Comparison of ENCODE assay signal across 9 cellular contexts in the genomic region with DNA sequence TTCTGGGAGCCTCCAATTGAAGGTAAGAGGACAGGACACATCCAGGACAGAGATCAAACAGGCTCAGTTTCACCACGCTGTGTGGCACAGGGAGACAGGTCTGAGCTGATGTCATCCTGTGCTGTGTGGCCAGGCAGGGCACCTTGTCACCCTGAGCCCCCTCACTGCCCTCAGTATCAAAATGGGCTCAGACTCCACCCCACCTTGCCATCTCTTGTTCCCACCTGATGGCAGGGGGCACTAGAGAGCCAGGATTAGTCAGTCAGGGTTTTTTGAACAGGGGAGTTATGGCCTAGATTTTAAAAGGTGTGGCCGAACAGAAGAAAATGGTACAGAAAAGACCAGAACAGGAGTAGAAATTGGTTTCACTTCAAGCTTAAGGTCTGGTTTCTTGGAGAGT. TPM values are rescaled to one million over a fixed set of nuclear protein-coding genes. Genes with fewer than 3 reads are reported as not detected.
DNase-seq lines count a peak whose midpoint lies in the region; ATAC-seq and TF ChIP-seq lines count a peak whose summit lies in the region.
"Had no signal": no experiment of that assay in that cellular context is flagged by ENCODE, and none has a peak within 500 bp of the region (broad histone marks: within the 10 kb centered on the region; RNA-seq: fewer than 3 reads in every experiment).

No MANE protein-coding gene starts in this region.

- no peak for TF ChIP-seq POLR2A in HCT116 (IDR thresholded peaks at IDR 0.05; ENCODE audit: borderline replicate concordance, extremely low read depth, insufficient read depth, insufficient read length)
- TF ChIP-seq POLR2A in gastrocnemius medialis (IDR thresholded peaks at IDR 0.05): no peak

- H3K9ac ChIP-seq in HCT116 (ENCODE audit: low read length): 0 out of 2 replicates have a peak overlapping the region, but pooled peaks have one; percentile 17

- H3K9me3 ChIP-seq in CD8-positive, alpha-beta memory T cell (ENCODE audit: low read length): no peaks in the 10 kb centered on the region
- H3K9me3 ChIP-seq in HCT116 (ENCODE audit: control insufficient read depth in 1 of 2, insufficient read depth in 1 of 2, low read depth in 1 of 2, low read length in 2 of 2) (no peaks in the 10 kb centered on the region), T-helper 17 cell (ENCODE audit: control insufficient read depth, low read length, poor library complexity, severe bottlenecking) (no peaks in the 10 kb centered on the region), gastrocnemius medialis (no peaks in the 10 kb centered on the region)

- peak overlapping the region in 3 of 8 donors; percentile 13 to 70 (median 24) for H3K27ac Mint-ChIP-seq in CD8-positive, alpha-beta memory T cell
- peak overlapping the region; percentile 59 for H3K27ac Mint-ChIP-seq in T-helper 17 cell

- RAD21 ChIA-PET in HCT116 (lab: Charles Lee; ENCODE audit: low non-redundant PET in 1 of 2, low total read pairs in 2 of 2, uncharacterized antibody in 2 of 2, unreplicated experiment in 2 of 2): no interaction called here

- no peak overlapping the region for H3K27ac ChIP-seq in CD8-positive, alpha-beta memory T cell (ENCODE audit: low read depth, low read length)
- H3K27ac ChIP-seq in HCT116 (ENCODE audit: low read depth, low read length): no peak overlapping the region; the same call in 1 of the 2 replicates
- H3K27ac ChIP-seq in gastrocnemius medialis: peak overlapping the region in 1 of 4 donors; percentile 28

- no peaks in the 10 kb centered on the region for H3K36me3 ChIP-seq in CD8-positive, alpha-beta memory T cell (ENCODE audit: insufficient read depth, low read length)
- H3K36me3 ChIP-seq in HCT116 (ENCODE audit: control insufficient read depth in 1 of 2, insufficient read depth in 2 of 2, low read length in 2 of 2) (peaks cover 3 to 11% of the 10 kb centered on the region in 2 experiments; a peak in 3 of 4 replicates), gastrocnemius medialis (peaks cover 0 to 20% of the 10 kb centered on the region in 2 donors)

- H2AFZ ChIP-seq in HCT116 (ENCODE audit: low read depth, low read length, poor library complexity, severe bottlenecking): no peak overlapping the region

- H3K4me2 ChIP-seq in HCT116 (ENCODE audit: low read length): peak overlapping the region; percentile 9; the same call in 1 of the 2 replicates

- TF ChIP-seq RAD21 in HCT116 (IDR thresholded peaks at IDR 0.05; ENCODE audit: low read depth): peak; percentile 70

- CTCF ChIA-PET in CD8-positive, alpha-beta memory T cell (lab: Charles Lee): interaction anchor here (1.4 to 11.7 kb wide), 8 partner anchors 14 to 155 kb away, joined by 4 to 109 read pairs (median 5); partner anchors contain the start of genes CNP and NKIRAS2
- CTCF ChIA-PET in HCT116 (lab: Charles Lee): interaction anchor here (1.3 kb wide), 1 partner anchor 101 kb away, joined by 3 read pairs; the partner anchor contains the start of gene DNAJC7

- peak overlapping the region; percentile 27 to 73 (median 60) for H3K4me3 Mint-ChIP-seq in CD8-positive, alpha-beta memory T cell
- no peak overlapping the region for H3K4me3 Mint-ChIP-seq in T-helper 17 cell

- intact Hi-C loops in HCT116 (cut with micrococcal nuclease): loop anchor here (5.0 kb wide), 1 partner anchor 409 kb away; no protein-coding TSS in a partner anchor
- intact Hi-C loops in gastrocnemius medialis (cut with DNase I; ENCODE audit: low total_unique reads): no loop called here

- DNase-seq in CD8-positive, alpha-beta memory T cell: peak in 1 of 5 donors; percentile 42
- peak; percentile 13 for DNase-seq in HCT116 (ENCODE audit: low read depth, low spot score)
- no peak for DNase-seq in T-helper 17 cell
- DNase-seq in dermis blood vessel endothelial cell: peak; percentile 75
- no peak for DNase-seq in gastrocnemius medialis
- DNase-seq in NCI-H446 treated with DMSO at 0.1 percent for 48 hours (lab: John Stamatoyannopoulos, UW): no peak
- DNase-seq in foreskin melanocyte: no peak
- no peak for DNase-seq in NK-92 (lab: John Stamatoyannopoulos, UW; ENCODE audit: unreplicated experiment)

- H4K20me1 ChIP-seq in HCT116 (ENCODE audit: insufficient read depth): no peaks in the 10 kb centered on the region

- peaks cover 14% of the 10 kb centered on the region for H3K4me1 ChIP-seq in CD8-positive, alpha-beta memory T cell (ENCODE audit: insufficient read depth, low read length)
- H3K4me1 ChIP-seq in HCT116 (ENCODE audit: control insufficient read depth in 1 of 2, insufficient read depth in 2 of 2, low read length in 2 of 2): peaks cover 5 to 24% of the 10 kb centered on the region in 2 experiments; a peak in 3 of 4 replicates
- H3K4me1 ChIP-seq in gastrocnemius medialis: peaks cover 13 to 24% of the 10 kb centered on the region in 2 donors

- BruUV-seq in HCT116 (replicated peaks; lab: Mats Ljungman, UMichigan): no TSS peak

- POLR2A ChIA-PET in CD8-positive, alpha-beta memory T cell (lab: Charles Lee): no interaction called here
- POLR2A ChIA-PET in HCT116 (lab: Charles Lee): no interaction called here

- H3K9me3 Mint-ChIP-seq in CD8-positive, alpha-beta memory T cell: no peaks in the 10 kb centered on the region

- H3K4me3 ChIP-seq in CD8-positive, alpha-beta memory T cell (ENCODE audit: low read length): no peak overlapping the region
- H3K4me3 ChIP-seq in HCT116 (replicated peaks in 1 of 2; ENCODE audit: low read depth in 1 of 2, low read length in 2 of 2) (no peak overlapping the region), gastrocnemius medialis (no peak overlapping the region)

- H3K27me3 Mint-ChIP-seq in CD8-positive, alpha-beta memory T cell: no peaks in the 10 kb centered on the region
- no peaks in the 10 kb centered on the region for H3K27me3 Mint-ChIP-seq in T-helper 17 cell

- in situ Hi-C loops in gastrocnemius medialis (cut with MboI; ENCODE audit: low sequenced_read_pairs in 4 of 4): loop anchor here (5.0 to 10.0 kb wide), 4 partner anchors 54 to 156 kb away; partner anchors contain the start of genes CNP (in 2 of the 4) and NKIRAS2 (in 2 of the 4)

- TF ChIP-seq CTCF in HCT116 (IDR thresholded peaks at IDR 0.05 in 2 of 3, conservative IDR thresholded peaks at IDR 0.05 in 1 of 3; ENCODE audit: borderline replicate concordance in 1 of 3, insufficient read depth in 1 of 3, low read depth in 2 of 3, low read length in 2 of 3) (peak; percentile 57 to 64 (median 63); a peak in 5 of 6 replicates), gastrocnemius medialis (IDR thresholded peaks at IDR 0.05 in 4 of 5, conservative IDR thresholded peaks at IDR 0.05 in 1 of 5) (peak; percentile 12 to 58 (median 35))

- no peaks in the 10 kb centered on the region for H3K79me2 ChIP-seq in HCT116 (ENCODE audit: insufficient read depth, low read length)

- H3K4me1 Mint-ChIP-seq in CD8-positive, alpha-beta memory T cell: peaks cover 23 to 32% (median 29%) of the 10 kb centered on the region in 3 donors
- H3K4me1 Mint-ChIP-seq in T-helper 17 cell: peaks cover 17% of the 10 kb centered on the region

- H3K9me2 ChIP-seq in HCT116 (ENCODE audit: insufficient read depth): no peaks in the 10 kb centered on the region

- ATAC-seq in HCT116: peak; percentile 43; the same call in 1 of the 2 replicates
- ATAC-seq in T-helper 17 cell: no peak
- no peak for ATAC-seq in gastrocnemius medialis

- no peaks in the 10 kb centered on the region for H3K27me3 ChIP-seq in CD8-positive, alpha-beta memory T cell (ENCODE audit: insufficient read depth, low read length, poor library complexity, severe bottlenecking)
- H3K27me3 ChIP-seq in HCT116 (ENCODE audit: insufficient read depth, low read length) (no peaks in the 10 kb centered on the region), gastrocnemius medialis (no peaks in the 10 kb centered on the region)

- H3K36me3 Mint-ChIP-seq in CD8-positive, alpha-beta memory T cell: peaks cover 0 to 22% (median 2%) of the 10 kb centered on the region in 3 donors
- H3K36me3 Mint-ChIP-seq in T-helper 17 cell (ENCODE audit: low read depth): no peaks in the 10 kb centered on the region

RNA-seq across cellular contexts. Expression of gene KAT2A, which starts 2.6 kb away (rescaled TPM):
- total RNA-seq in CD8-positive, alpha-beta memory T cell: 10 to 100 TPM; 52.5 to 53.3 TPM
- 8.5 TPM for polyA plus RNA-seq in CD8-positive, alpha-beta memory T cell
- total RNA-seq in HCT116 (2021; ENCODE audit: unreplicated experiment) (41.2 TPM), T-helper 17 cell (10 to 100 TPM; 33.3 to 35.5 TPM), dermis blood vessel endothelial cell (10.2 and 15.4 TPM in 2 replicates), gastrocnemius medialis (10 to 100 TPM in 1 of 4 donors, 1 to 10 TPM in 3; 1.8 to 15.0 (median 6.3) TPM)
- polyA plus RNA-seq in HCT116 (2012): 32.9 and 39.7 TPM in 2 replicates

RNA-seq across cellular contexts. Expression of gene HSPB9, which starts 4.1 kb away (rescaled TPM):
- total RNA-seq in CD8-positive, alpha-beta memory T cell: under 1 TPM; 0.11 to 0.15 TPM
- polyA plus RNA-seq in CD8-positive, alpha-beta memory T cell: not detected
- total RNA-seq in HCT116 (2021; ENCODE audit: unreplicated experiment) (not detected), T-helper 17 cell (not detected), dermis blood vessel endothelial cell (0.17 TPM in 1 of 2 replicates, not detected in the other), gastrocnemius medialis (not detected)
- polyA plus RNA-seq in HCT116 (2012): 0.10 TPM in 1 of 2 replicates, not detected in the other
- total RNA-seq: pulmonary artery endothelial cell had no signal

RNA-seq across cellular contexts. Expression of gene DHX58, which starts 6.0 kb away (rescaled TPM):
- 1 to 10 TPM; 8.1 to 9.7 TPM for total RNA-seq in CD8-positive, alpha-beta memory T cell
- polyA plus RNA-seq in CD8-positive, alpha-beta memory T cell: 10.7 TPM
- 1.2 TPM for total RNA-seq in HCT116 (2021; ENCODE audit: unreplicated experiment)
- polyA plus RNA-seq in HCT116 (2012): 1.1 and 1.6 TPM in 2 replicates
- total RNA-seq in T-helper 17 cell: 10 to 100 TPM; 16.9 to 24.0 TPM
- total RNA-seq in dermis blood vessel endothelial cell: 6.9 and 10.6 TPM in 2 replicates
- 1 to 10 TPM; 1.1 to 4.4 (median 3.1) TPM for total RNA-seq in gastrocnemius medialis

RNA-seq across cellular contexts. Expression of gene ZNF385C, which starts 20.3 kb away (rescaled TPM):
- not detected for total RNA-seq in CD8-positive, alpha-beta memory T cell
- polyA plus RNA-seq in CD8-positive, alpha-beta memory T cell: not detected
- 1.1 TPM for total RNA-seq in HCT116 (2021; ENCODE audit: unreplicated experiment)
- polyA plus RNA-seq in HCT116 (2012): 0.76 and 1.2 TPM in 2 replicates
- total RNA-seq in T-helper 17 cell: under 1 TPM; 0.16 to 0.20 TPM
- not detected in 2 replicates for total RNA-seq in dermis blood vessel endothelial cell
- total RNA-seq in gastrocnemius medialis: under 1 TPM in 2 of 4 donors, not detected in 2; 0.26 to 0.78 TPM
- total RNA-seq: pulmonary artery endothelial cell had no signal

RNA-seq across cellular contexts. Expression of gene RAB5C, which starts 36.2 kb away (rescaled TPM):
- 10 to 100 TPM; 61.3 to 64.3 TPM for total RNA-seq in CD8-positive, alpha-beta memory T cell
- 86.0 TPM for polyA plus RNA-seq in CD8-positive, alpha-beta memory T cell
- 115 TPM for total RNA-seq in HCT116 (2021; ENCODE audit: unreplicated experiment)
- polyA plus RNA-seq in HCT116 (2012): 135 and 136 TPM in 2 replicates
- total RNA-seq in T-helper 17 cell: 10 to 100 TPM; 74.3 to 97.9 TPM
- total RNA-seq in dermis blood vessel endothelial cell: 82.2 and 136 TPM in 2 replicates
- 10 to 100 TPM; 33.0 to 42.5 (median 37.6) TPM for total RNA-seq in gastrocnemius medialis

Comparison
In these comparisons a context has a peak if more than half of its experiments do, and no peak if none do; other contexts are left out.
1. DNase-seq: peak in HCT116 (single experiment) and dermis blood vessel endothelial cell (single experiment); none in T-helper 17 cell (0 of 3), gastrocnemius medialis (0 of 2), NCI-H446 treated with DMSO at 0.1 percent for 48 hours (single experiment), foreskin melanocyte (single experiment) and NK-92 (single experiment).